ENCODE assay signal across 29 cellular contexts in genomic region chr4:47862297-47862696, GRCh38. TPM values are rescaled to one million over a fixed set of nuclear protein-coding genes. Genes with fewer than 3 reads are reported as not detected.
A peak's percentile ranks its signal among the peaks of the same experiment; 100 is the strongest.
DNase-seq lines count a peak whose midpoint lies in the region; ATAC-seq, FAIRE-seq and TF ChIP-seq lines count a peak whose summit lies in the region.
"Had no signal": no experiment of that assay in that cellular context is flagged by ENCODE, and none has a peak within 500 bp of the region (broad histone marks: within the 10 kb centered on the region; RNA-seq: fewer than 3 reads in every experiment).

No MANE protein-coding gene starts in this region.

- H3K27ac ChIP-seq in RWPE2 (ENCODE audit: poor library complexity, severe bottlenecking) (no peak overlapping the region), fibroblast of lung (ENCODE audit: insufficient read depth, low read length) (no peak overlapping the region), osteoblast (ENCODE audit: low read depth, low read length) (peak overlapping the region; percentile 81), left lung (no peak overlapping the region)
- H3K27ac ChIP-seq: ascending aorta, coronary artery, pancreas, right lobe of liver, RWPE1, vagina had no signal

- H2AFZ ChIP-seq in fibroblast of lung (ENCODE audit: low read length) (no peak overlapping the region), osteoblast (ENCODE audit: low read length) (no peak overlapping the region)

- CTCF ChIA-PET in activated CD8-positive, alpha-beta T cell treated with anti-CD3 and anti-CD28 coated beads for 36 hours (lab: Charles Lee), result no interaction called here

- H3K79me2 ChIP-seq in fibroblast of lung (ENCODE audit: control insufficient read depth, insufficient read depth, low read length), result no peaks in the 10 kb centered on the region
- peaks cover 3% of the 10 kb centered on the region for H3K79me2 ChIP-seq in osteoblast (ENCODE audit: insufficient read depth, low read length)

- POLR2A ChIA-PET in activated CD8-positive, alpha-beta T cell treated with anti-CD3 and anti-CD28 coated beads for 36 hours (lab: Charles Lee), result no interaction called here

- no peaks in the 10 kb centered on the region for H3K27me3 Mint-ChIP-seq in activated CD8-positive, alpha-beta T cell treated with anti-CD3 and anti-CD28 coated beads for 36 hours
- H3K27me3 Mint-ChIP-seq: activated B cell treated with CpG ODN at 0.5 μM for 24 hours; activated CD4-positive, alpha-beta memory T cell treated with anti-CD3 and anti-CD28 coated beads, Interleukin-2, amount 10 ng/mL, durations not matched to agents 7 days and 5 days; activated naive CD4-positive, alpha-beta T cell treated with anti-CD3 and anti-CD28 coated beads, Interleukin-2, amount 10 ng/mL, durations not matched to agents 7 days and 5 days; CD8-positive, alpha-beta memory T cell; IgD-negative memory B cell; naive B cell had no signal

- no peak for TF ChIP-seq POLR2A in GM12891 (IDR thresholded peaks at IDR 0.05; ENCODE audit: low read depth, low read length)

- peaks cover 2% of the 10 kb centered on the region for H3K4me1 Mint-ChIP-seq in activated CD8-positive, alpha-beta T cell treated with anti-CD3 and anti-CD28 coated beads for 36 hours (ENCODE audit: low read depth)
- H3K4me1 Mint-ChIP-seq: activated CD4-positive, alpha-beta memory T cell treated with anti-CD3 and anti-CD28 coated beads, Interleukin-2, amount 10 ng/mL, durations not matched to agents 7 days and 5 days; activated naive CD4-positive, alpha-beta T cell treated with anti-CD3 and anti-CD28 coated beads, Interleukin-2, amount 10 ng/mL, durations not matched to agents 7 days and 5 days had no signal

- FAIRE-seq in GM12891 (lab: Jason Lieb, UNC), result no peak

- no peaks in the 10 kb centered on the region for H3K9me3 Mint-ChIP-seq in activated CD8-positive, alpha-beta T cell treated with anti-CD3 and anti-CD28 coated beads for 36 hours
- H3K9me3 Mint-ChIP-seq: activated B cell treated with CpG ODN at 0.5 μM for 24 hours; activated CD4-positive, alpha-beta memory T cell treated with anti-CD3 and anti-CD28 coated beads, Interleukin-2, amount 10 ng/mL, durations not matched to agents 7 days and 5 days; activated naive CD4-positive, alpha-beta T cell treated with anti-CD3 and anti-CD28 coated beads, Interleukin-2, amount 10 ng/mL, durations not matched to agents 7 days and 5 days; CD8-positive, alpha-beta memory T cell had no signal

- H3K4me1 ChIP-seq in RWPE2 (ENCODE audit: insufficient read depth, poor library complexity, severe bottlenecking) (peaks cover 6% of the 10 kb centered on the region), fibroblast of lung (ENCODE audit: control insufficient read depth, extremely low read depth, insufficient read depth, low read length) (peaks cover 3% of the 10 kb centered on the region), osteoblast (ENCODE audit: insufficient read depth, low read length) (peaks cover 37% of the 10 kb centered on the region), left lung (no peaks in the 10 kb centered on the region)
- H3K4me1 ChIP-seq: ascending aorta, pancreas, right lobe of liver, vagina had no signal

- no peaks in the 10 kb centered on the region for H4K20me1 ChIP-seq in fibroblast of lung (ENCODE audit: control insufficient read depth, extremely low read depth, insufficient read depth, low read length)
- no peaks in the 10 kb centered on the region for H4K20me1 ChIP-seq in osteoblast (ENCODE audit: insufficient read depth, low read length)

- H3K9me3 ChIP-seq in RWPE2 (ENCODE audit: severe bottlenecking) (no peaks in the 10 kb centered on the region), fibroblast of lung (ENCODE audit: control insufficient read depth, insufficient read depth, low read depth, low read length) (no peaks in the 10 kb centered on the region), osteoblast (ENCODE audit: low read depth, low read length) (no peaks in the 10 kb centered on the region), left lung (no peaks in the 10 kb centered on the region)
- H3K9me3 ChIP-seq: ascending aorta, pancreas, right lobe of liver, vagina had no signal

- no peak overlapping the region for H3K4me2 ChIP-seq in fibroblast of lung (ENCODE audit: extremely low read depth, insufficient read depth, low read length)
- H3K4me2 ChIP-seq in osteoblast (ENCODE audit: insufficient read depth, low read length), result peak overlapping the region; percentile 21

- no peak for TF ChIP-seq CTCF in RWPE2 (IDR thresholded peaks at IDR 0.05; ENCODE audit: poor library complexity, severe bottlenecking)
- TF ChIP-seq CTCF in fibroblast of lung (conservative IDR thresholded peaks at IDR 0.05 in 1 of 2, IDR thresholded peaks at IDR 0.05 in 1 of 2; ENCODE audit: low read depth in 1 of 2, low read length in 2 of 2), result no peak
- no peak for TF ChIP-seq CTCF in osteoblast (IDR thresholded peaks at IDR 0.05; ENCODE audit: extremely low read depth, low read depth, low read length)
- TF ChIP-seq CTCF in left lung (IDR thresholded peaks at IDR 0.05), result no peak
- TF ChIP-seq CTCF in activated CD8-positive, alpha-beta T cell treated with anti-CD3 and anti-CD28 coated beads for 36 hours (IDR thresholded peaks at IDR 0.05), result no peak

- H3K4me3 ChIP-seq in RWPE2 (ENCODE audit: severe bottlenecking) (no peak overlapping the region), fibroblast of lung (replicated peaks in 1 of 4; ENCODE audit: control extremely low read depth in 1 of 4, insufficient read depth in 1 of 4, low read depth in 3 of 4, low read length in 4 of 4) (no peak overlapping the region), osteoblast (ENCODE audit: insufficient read depth, low read length) (no peak overlapping the region), left lung (no peak overlapping the region)
- H3K4me3 ChIP-seq: ascending aorta, coronary artery, pancreas, right lobe of liver, vagina had no signal

- H3K9ac ChIP-seq in fibroblast of lung (ENCODE audit: insufficient read depth, low read length), result no peak overlapping the region

- H3K36me3 ChIP-seq in RWPE2 (ENCODE audit: low read depth) (peaks cover 64% of the 10 kb centered on the region), fibroblast of lung (ENCODE audit: control insufficient read depth, insufficient read depth, low read length) (no peaks in the 10 kb centered on the region), osteoblast (ENCODE audit: insufficient read depth, low read length) (no peaks in the 10 kb centered on the region), left lung (peaks cover 0 to 20% of the 10 kb centered on the region in 2 donors)
- H3K36me3 ChIP-seq: right lobe of liver, vagina had no signal

- no peaks in the 10 kb centered on the region for H3K27me3 ChIP-seq in RWPE2 (ENCODE audit: insufficient read depth, poor library complexity, severe bottlenecking)
- H3K27me3 ChIP-seq in fibroblast of lung (ENCODE audit: control insufficient read depth, insufficient read depth, low read length), result no peaks in the 10 kb centered on the region
- H3K27me3 ChIP-seq in osteoblast (ENCODE audit: insufficient read depth, low read length), result no peaks in the 10 kb centered on the region
- no peaks in the 10 kb centered on the region for H3K27me3 ChIP-seq in left lung
- H3K27me3 ChIP-seq: ascending aorta, pancreas, right lobe of liver, vagina had no signal

- H3K27ac Mint-ChIP-seq in activated CD8-positive, alpha-beta T cell treated with anti-CD3 and anti-CD28 coated beads for 36 hours, result no peak overlapping the region
- H3K27ac Mint-ChIP-seq: activated B cell treated with CpG ODN at 0.5 μM for 24 hours; activated CD4-positive, alpha-beta memory T cell treated with anti-CD3 and anti-CD28 coated beads, Interleukin-2, amount 10 ng/mL, durations not matched to agents 7 days and 5 days; activated naive CD4-positive, alpha-beta T cell treated with anti-CD3 and anti-CD28 coated beads, Interleukin-2, amount 10 ng/mL, durations not matched to agents 7 days and 5 days; CD8-positive, alpha-beta memory T cell; IgD-negative memory B cell; naive B cell had no signal

- H3K4me3 Mint-ChIP-seq in activated CD8-positive, alpha-beta T cell treated with anti-CD3 and anti-CD28 coated beads for 36 hours, result no peak overlapping the region
- H3K4me3 Mint-ChIP-seq: activated B cell treated with CpG ODN at 0.5 μM for 24 hours; activated CD4-positive, alpha-beta memory T cell treated with anti-CD3 and anti-CD28 coated beads, Interleukin-2, amount 10 ng/mL, durations not matched to agents 7 days and 5 days; activated naive CD4-positive, alpha-beta T cell treated with anti-CD3 and anti-CD28 coated beads, Interleukin-2, amount 10 ng/mL, durations not matched to agents 7 days and 5 days; CD8-positive, alpha-beta memory T cell; IgD-negative memory B cell; naive B cell had no signal

- DNase-seq in AG20443 (ENCODE audit: low spot score) (peak; percentile 33), RWPE2 (ENCODE audit: low spot score) (no peak), fibroblast of lung (ENCODE audit: low read depth in 2 of 2) (peak; percentile 53 to 84), osteoblast (ENCODE audit: insufficient read length, low spot score, missing footprints) (peak; percentile 34), GM12891 (ENCODE audit: insufficient read length, low spot score) (no peak), left lung (no peak), DMS53 (lab: John Stamatoyannopoulos, UW) (no peak)
- no peak for DNase-seq in activated CD8-positive, alpha-beta T cell treated with anti-CD3 and anti-CD28 coated beads for 36 hours
- DNase-seq: activated B cell treated with CpG ODN at 0.5 μM for 24 hours; activated CD4-positive, alpha-beta memory T cell treated with anti-CD3 and anti-CD28 coated beads, Interleukin-2, amount 10 ng/mL, durations not matched to agents 7 days and 5 days; activated naive CD4-positive, alpha-beta T cell treated with anti-CD3 and anti-CD28 coated beads, Interleukin-2, amount 10 ng/mL, durations not matched to agents 7 days and 5 days; activated T-cell treated with anti-CD3 and anti-CD28 coated beads, Interleukin-2, amount 50 U/mL, for 48 hours; CD8-positive, alpha-beta memory T cell; hippocampal formation; islet precursor cell; mammary epithelial cell; MM.1S; naive B cell; NCI-H146; NCI-H2171; NCI-H524 treated with DMSO at 0.1 percent for 48 hours; pancreas; right lobe of liver; T-helper 9 cell had no signal

- H3K36me3 Mint-ChIP-seq in activated CD8-positive, alpha-beta T cell treated with anti-CD3 and anti-CD28 coated beads for 36 hours (ENCODE audit: low read depth), result peaks cover 23% of the 10 kb centered on the region
- H3K36me3 Mint-ChIP-seq: activated naive CD4-positive, alpha-beta T cell treated with anti-CD3 and anti-CD28 coated beads, Interleukin-2, amount 10 ng/mL, durations not matched to agents 7 days and 5 days had no signal

- peak; percentile 73; the same call in 1 of the 3 replicates for ATAC-seq in RWPE2 (ENCODE audit: low read depth)
- ATAC-seq in left lung, result no peak
- ATAC-seq in activated CD8-positive, alpha-beta T cell treated with anti-CD3 and anti-CD28 coated beads for 36 hours, result no peak
- ATAC-seq: pancreas, right lobe of liver had no signal

- intact Hi-C loops in left lung (cut with DNase I), result no loop called here
- intact Hi-C loops in activated CD8-positive, alpha-beta T cell treated with anti-CD3 and anti-CD28 coated beads for 36 hours (cut with micrococcal nuclease), result no loop called here

RNA-seq across cellular contexts. Expression of gene CORIN, which starts 24.4 kb away (rescaled TPM):
- under 0.01 and 1.5 TPM in 2 replicates for total RNA-seq in fibroblast of lung
- 4.2 and 22.2 TPM in 2 replicates for polyA plus RNA-seq in fibroblast of lung
- polyA plus RNA-seq in fibroblast of lung (2012), result 2.2 and 16.3 TPM in 2 replicates
- 0.41 and 12.7 TPM in 2 replicates for polyA minus RNA-seq in fibroblast of lung (ENCODE audit: low replicate concordance)
- 0.36 and 0.88 TPM in 2 replicates for total RNA-seq in osteoblast
- polyA plus RNA-seq in GM12891 (2012; ENCODE audit: low read depth, missing spikeins), result not detected
- 1 to 10 TPM; 1.4 to 6.3 TPM for total RNA-seq in left lung
- under 1 TPM; 0.29 to 0.34 TPM for total RNA-seq in activated CD8-positive, alpha-beta T cell treated with anti-CD3 and anti-CD28 coated beads for 36 hours
- total RNA-seq: activated B cell treated with CpG ODN at 0.5 μM for 24 hours, ascending aorta had no signal
- polyA plus RNA-seq: IgD-negative memory B cell had no signal

RNA-seq across cellular contexts. Expression of gene NFXL1, which starts 52.1 kb away (rescaled TPM):
- 9.2 and 9.6 TPM in 2 replicates for total RNA-seq in fibroblast of lung
- polyA plus RNA-seq in fibroblast of lung, result 9.0 and 14.1 TPM in 2 replicates
- 5.5 and 5.9 TPM in 2 replicates for polyA plus RNA-seq in fibroblast of lung (2012)
- polyA minus RNA-seq in fibroblast of lung (ENCODE audit: low replicate concordance), result 6.7 and 8.1 TPM in 2 replicates
- total RNA-seq in osteoblast, result 5.8 and 10.0 TPM in 2 replicates
- polyA plus RNA-seq in GM12891 (2012; ENCODE audit: low read depth, missing spikeins), result 4.4 TPM
- 10 to 100 TPM; 10.1 to 19.0 TPM for total RNA-seq in left lung
- total RNA-seq in activated CD8-positive, alpha-beta T cell treated with anti-CD3 and anti-CD28 coated beads for 36 hours, result 10 to 100 TPM; 14.0 to 14.5 TPM

Comparison
In these comparisons a context has a peak if more than half of its experiments do, and no peak if none do; other contexts are left out.
1. DNase-seq: peak in AG20443 (single experiment), fibroblast of lung (2 of 2) and osteoblast (single experiment); none in RWPE2 (single experiment), GM12891 (single experiment), left lung (0 of 2), activated CD8-positive, alpha-beta T cell treated with anti-CD3 and anti-CD28 coated beads for 36 hours (single experiment) and DMS53 (single experiment).